In genomic region chr19:51552996-51553725, GRCh38 we compare ENCODE assay signal across 9 cellular contexts. TPM values are rescaled to one million over a fixed set of nuclear protein-coding genes. Genes with fewer than 3 reads are reported as not detected.
DNase-seq lines count a peak whose midpoint lies in the region; ATAC-seq, FAIRE-seq and TF ChIP-seq lines count a peak whose summit lies in the region.
"Had no signal": no experiment of that assay in that cellular context is flagged by ENCODE, and none has a peak within 500 bp of the region (broad histone marks: within the 10 kb centered on the region; RNA-seq: fewer than 3 reads in every experiment).

No MANE protein-coding gene starts in this region.

- H3K4me1 ChIP-seq in GM23338 (ENCODE audit: insufficient read depth) (peaks cover 12% of the 10 kb centered on the region), OCI-LY7 (ENCODE audit: insufficient read depth, low read length, poor library complexity, severe bottlenecking) (peaks cover 6% of the 10 kb centered on the region), astrocyte (ENCODE audit: insufficient read depth, low read length) (no peaks in the 10 kb centered on the region)

- H3K4me3 ChIP-seq in GM23338 (peak overlapping the region; percentile 48), OCI-LY7 (ENCODE audit: low read depth, low read length, poor library complexity, severe bottlenecking) (no peak overlapping the region), astrocyte (ENCODE audit: insufficient read depth, low read depth, low read length) (no peak overlapping the region)

- H3K4me2 ChIP-seq in GM23338 (peak overlapping the region; percentile 61), OCI-LY7 (ENCODE audit: low read length) (no peak overlapping the region), astrocyte (ENCODE audit: low read length) (no peak overlapping the region)
- H3K4me2 ChIP-seq: KMS-11 had no signal

- H3K36me3 Mint-ChIP-seq in GM23338 (ENCODE audit: low read depth) (peaks cover under 1% of the 10 kb centered on the region; the same call in 1 of the 3 replicates), astrocyte (ENCODE audit: low read depth, unreplicated experiment) (no peaks in the 10 kb centered on the region)

- H3K27ac ChIP-seq in GM23338 (ENCODE audit: low read depth) (no peak overlapping the region), OCI-LY7 (ENCODE audit: low read depth, low read length, poor library complexity, severe bottlenecking) (no peak overlapping the region), astrocyte (ENCODE audit: low read depth, low read length) (no peak overlapping the region)
- H3K27ac ChIP-seq: KMS-11 had no signal

- H4K20me1 ChIP-seq in GM23338 (replicated peaks; ENCODE audit: insufficient read depth) (no peaks in the 10 kb centered on the region), OCI-LY7 (ENCODE audit: insufficient read depth, low read length) (no peaks in the 10 kb centered on the region), astrocyte (ENCODE audit: insufficient read depth, low read length) (no peaks in the 10 kb centered on the region)

- no peaks in the 10 kb centered on the region for H3K79me2 ChIP-seq in GM23338 (replicated peaks; ENCODE audit: insufficient read depth)
- H3K79me2 ChIP-seq in OCI-LY7 (ENCODE audit: insufficient read depth, low read depth, low read length), result no peaks in the 10 kb centered on the region
- no peaks in the 10 kb centered on the region for H3K79me2 ChIP-seq in astrocyte (ENCODE audit: insufficient read depth, low read length)

- H3K9me3 Mint-ChIP-seq in GM23338 (peaks cover 64% of the 10 kb centered on the region), astrocyte (ENCODE audit: unreplicated experiment) (peaks cover 10% of the 10 kb centered on the region)

- CTCF ChIA-PET in OCI-LY7 (lab: Charles Lee; ENCODE audit: unreplicated experiment), result interaction anchor here (1.0 kb wide), 1 partner anchor 37 kb away, joined by 3 read pairs; no protein-coding TSS in a partner anchor

- intact Hi-C loops in OCI-LY7 (cut with micrococcal nuclease; ENCODE audit: unreplicated experiment), result no loop called here

- H3K9me2 ChIP-seq in GM23338 (ENCODE audit: insufficient read depth) (no peaks in the 10 kb centered on the region), OCI-LY7 (ENCODE audit: insufficient read depth, low read length) (no peaks in the 10 kb centered on the region)

- H3K9me3 ChIP-seq in OCI-LY7 (ENCODE audit: low read length) (no peaks in the 10 kb centered on the region), astrocyte (ENCODE audit: insufficient read depth, low read depth, low read length) (no peaks in the 10 kb centered on the region)

- peak; percentile 99 for ATAC-seq in GM23338
- ATAC-seq in GM21447 (IDR thresholded peaks at IDR 0.05; ENCODE audit: unreplicated experiment), result no peak
- no peak for ATAC-seq in GM18861 (IDR thresholded peaks at IDR 0.05; ENCODE audit: unreplicated experiment)
- ATAC-seq in GM19397 (IDR thresholded peaks at IDR 0.05; ENCODE audit: unreplicated experiment), result no peak

- H3K27me3 Mint-ChIP-seq in GM23338 (ENCODE audit: insufficient read depth, low read depth, poor library complexity) (peaks cover 6% of the 10 kb centered on the region), astrocyte (ENCODE audit: low read depth, unreplicated experiment) (peaks cover 23% of the 10 kb centered on the region)

- DNase-seq in GM23338 (ENCODE audit: low spot score) (peak; percentile 97), OCI-LY7 (ENCODE audit: low spot score) (peak; percentile 46), astrocyte (ENCODE audit: low read depth) (peak; percentile 8), iPS-NIHi7 (ENCODE audit: extremely low spot score) (peak; percentile 93)
- DNase-seq in stimulated activated CD4-positive, alpha-beta T cell treated with anti-CD3 and anti-CD28 coated beads, Interleukin-4, amount 100 ng/mL, for 24 hours, result peak; percentile 53

- FAIRE-seq in astrocyte (lab: Jason Lieb, UNC), result no peak

- BruUV-seq in OCI-LY7 (replicated peaks; lab: Mats Ljungman, UMichigan), result no TSS peak

- peaks cover 7% of the 10 kb centered on the region; the same call in 1 of the 3 replicates for H3K4me1 Mint-ChIP-seq in GM23338
- no peaks in the 10 kb centered on the region for H3K4me1 Mint-ChIP-seq in astrocyte (ENCODE audit: low read depth, unreplicated experiment)

- H3K9ac ChIP-seq in astrocyte (ENCODE audit: low read length), result no peak overlapping the region
- H3K9ac ChIP-seq: KMS-11 had no signal

- H3F3A ChIP-seq in GM23338 (replicated peaks; ENCODE audit: low read depth), result no peaks in the 10 kb centered on the region

- H3K36me3 ChIP-seq in GM23338 (ENCODE audit: insufficient read depth) (no peaks in the 10 kb centered on the region), OCI-LY7 (ENCODE audit: insufficient read depth, low read length) (no peaks in the 10 kb centered on the region), astrocyte (ENCODE audit: insufficient read depth, low read length) (no peaks in the 10 kb centered on the region)

- TF ChIP-seq CTCF in GM23338 (conservative IDR thresholded peaks at IDR 0.05; ENCODE audit: low read depth in 2 of 2) (no peak), OCI-LY7 (conservative IDR thresholded peaks at IDR 0.05; ENCODE audit: low read length) (no peak), astrocyte (IDR thresholded peaks at IDR 0.05; ENCODE audit: insufficient read depth, low read depth, low read length) (no peak)

- H2AFZ ChIP-seq in GM23338 (peak overlapping the region; percentile 23; the same call in 1 of the 2 replicates), OCI-LY7 (ENCODE audit: low read length) (no peak overlapping the region), astrocyte (ENCODE audit: low read depth, low read length) (no peak overlapping the region)

- POLR2A ChIA-PET in OCI-LY7 (lab: Charles Lee), result no interaction called here

- H3K4me3 Mint-ChIP-seq in GM23338 (peak overlapping the region; percentile 42; the same call in 2 of the 3 replicates), astrocyte (ENCODE audit: unreplicated experiment) (no peak overlapping the region)

- H3K27ac Mint-ChIP-seq in GM23338 (no peak overlapping the region), astrocyte (ENCODE audit: unreplicated experiment) (no peak overlapping the region)

- no peaks in the 10 kb centered on the region for H3K27me3 ChIP-seq in GM23338 (ENCODE audit: insufficient read depth)
- no peaks in the 10 kb centered on the region for H3K27me3 ChIP-seq in astrocyte (ENCODE audit: insufficient read depth, low read length)

RNA-seq across cellular contexts. Expression of gene ZNF175, which starts 17.9 kb away (rescaled TPM):
- 6.3 and 7.4 TPM in 2 replicates for total RNA-seq in GM23338 (2014; rRNA removed; shearing (Covaris generic))
- polyA plus RNA-seq in GM23338 (2016; fragmentation: Nextera tagmentation; extraction: Ambion mirVana), result 2.3 and 5.8 TPM in 2 replicates
- total RNA-seq in OCI-LY7 (2014; rRNA removed; shearing (Covaris generic)), result 3.5 and 4.7 TPM in 2 replicates
- 10.4 and 13.4 TPM in 2 replicates for total RNA-seq in OCI-LY7 (2022)
- 14.3 and 15.1 TPM in 2 replicates for total RNA-seq in astrocyte

RNA-seq across cellular contexts. Expression of gene SIGLEC6, which starts 21.7 kb away (rescaled TPM):
- total RNA-seq in GM23338 (2014; rRNA removed; shearing (Covaris generic)), result 0.16 and 0.76 TPM in 2 replicates
- not detected in 2 replicates for polyA plus RNA-seq in GM23338 (2016; fragmentation: Nextera tagmentation; extraction: Ambion mirVana)
- not detected in 2 replicates for total RNA-seq in OCI-LY7 (2014; rRNA removed; shearing (Covaris generic))
- total RNA-seq in OCI-LY7 (2022), result not detected in 2 replicates
- total RNA-seq in astrocyte, result not detected in 2 replicates

RNA-seq across cellular contexts. Expression of gene SIGLEC12, which starts 51.6 kb away (rescaled TPM):
- total RNA-seq in GM23338 (2014; rRNA removed; shearing (Covaris generic)), result not detected in 2 replicates
- not detected in 2 replicates for polyA plus RNA-seq in GM23338 (2016; fragmentation: Nextera tagmentation; extraction: Ambion mirVana)
- not detected in 2 replicates for total RNA-seq in OCI-LY7 (2014; rRNA removed; shearing (Covaris generic))
- not detected in 2 replicates for total RNA-seq in OCI-LY7 (2022)
- not detected in 2 replicates for total RNA-seq in astrocyte

Comparison
In these comparisons a context has a peak if more than half of its experiments do, and no peak if none do; other contexts are left out.
1. DNase-seq: peak in every context shown above with its lines; median percentile 97 in GM23338; 93 in iPS-NIHi7; 53 in stimulated activated CD4-positive, alpha-beta T cell treated with anti-CD3 and anti-CD28 coated beads, Interleukin-4, amount 100 ng/mL, for 24 hours; 46 in OCI-LY7; 8 in astrocyte.